Comparison of ENCODE assay signal across 18 cellular contexts in genomic region chr11:100756556-100756955, GRCh38.
"Had no signal": no experiment of that assay in that cellular context is flagged by ENCODE, and none has a peak within 500 bp of the region (broad histone marks: within the 10 kb centered on the region; RNA-seq: fewer than 3 reads in every experiment).

No MANE protein-coding gene starts in this region.

- H3K4me1 ChIP-seq: sigmoid colon, testis had no signal

- ATAC-seq: activated CD8-positive, alpha-beta T cell treated with anti-CD3 and anti-CD28 coated beads for 36 hours; activated T-helper 17 cell treated with anti-CD3 and anti-CD28 coated beads, Interleukin-2, amount 50 U/mL, for 72 hours; stimulated activated memory B cell treated with anti-CD40 and anti-IgM and Interleukin-4, amounts not matched to agents 10 μg/mL and 1 μg/mL and 100 μg/mL, for 72 hours had no signal

- H3K9ac ChIP-seq: parathyroid adenoma had no signal

- H3K9me3 ChIP-seq: sigmoid colon, testis had no signal

- H3K27me3 ChIP-seq: brain microvascular endothelial cell, sigmoid colon, spleen, testis had no signal

- H3K4me3 ChIP-seq: coronary artery, lung, sigmoid colon, spleen, testis had no signal

- DNase-seq: activated CD4-positive, alpha-beta T cell treated with anti-CD3 and anti-CD28 coated beads, Interleukin-2, amount 10 ng/mL, durations not matched to agents 24 days and 14 days; activated CD4-positive, CD25-positive, alpha-beta regulatory T cell; activated CD8-positive, alpha-beta T cell treated with anti-CD3 and anti-CD28 coated beads for 36 hours; activated naive CD4-positive, alpha-beta T cell; activated naive CD8-positive, alpha-beta T cell treated with anti-CD3 and anti-CD28 coated beads for 36 hours; activated T-cell treated with anti-CD3 and anti-CD28 coated beads, Interleukin-2, amount 50 U/mL, for 1 hour; brain microvascular endothelial cell; erythroblast; sigmoid colon; spleen; stimulated activated CD4-positive, alpha-beta T cell treated with anti-CD3 and anti-CD28 coated beads, Interleukin-4, amount 100 ng/mL, for 4 hours; T1000; testis had no signal

- H3K27ac ChIP-seq: brain microvascular endothelial cell, coronary artery, parathyroid adenoma, sigmoid colon, spleen, testis had no signal

- H3K36me3 ChIP-seq: brain microvascular endothelial cell, sigmoid colon, spleen had no signal

- H2AFZ ChIP-seq: parathyroid adenoma had no signal

- H3K79me2 ChIP-seq: parathyroid adenoma had no signal
